In the genomic region with DNA sequence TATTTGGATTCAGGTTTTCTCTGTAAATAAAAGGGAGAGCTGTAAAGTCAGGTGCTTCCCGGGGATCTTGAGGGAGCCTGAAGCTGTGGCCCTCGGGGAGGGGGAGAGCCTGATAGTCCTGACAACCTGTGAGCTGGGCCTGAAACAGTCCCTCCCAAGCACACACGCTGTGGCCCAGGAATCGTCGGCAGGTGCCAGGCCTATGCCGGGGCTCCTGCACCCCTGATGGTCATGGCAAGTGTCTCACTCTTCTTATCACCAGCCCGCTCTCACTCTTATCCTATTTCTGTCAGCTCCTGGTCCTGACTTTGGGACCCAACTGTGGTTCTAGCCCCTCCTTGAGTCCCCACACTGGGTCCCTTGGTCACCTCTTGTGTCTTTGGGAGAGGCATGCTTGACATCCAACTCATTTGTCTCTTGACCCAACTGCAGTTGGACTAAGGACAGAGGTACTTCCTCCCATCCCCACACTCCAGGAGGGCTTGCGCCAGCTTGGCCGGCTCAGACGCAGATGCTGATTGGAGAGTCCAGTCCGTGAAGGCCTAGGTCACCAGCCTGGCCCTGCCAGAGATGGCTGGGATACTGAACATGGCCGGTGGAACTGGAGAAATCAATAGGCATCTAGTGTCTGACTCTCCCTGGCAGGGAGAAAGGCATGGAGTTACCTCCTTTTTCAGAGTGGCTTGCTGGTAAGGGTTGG, we compare ENCODE assay signal across 7 cellular contexts.
"Had no signal": no experiment of that assay in that cellular context is flagged by ENCODE, and none has a peak within 500 bp of the region (broad histone marks: within the 10 kb centered on the region; RNA-seq: fewer than 3 reads in every experiment).

No MANE protein-coding gene starts in this region.

- H3K4me3 ChIP-seq: GM23338 had no signal

- H3K4me3 Mint-ChIP-seq: GM23338, IgD-negative memory B cell had no signal

- H3K27ac Mint-ChIP-seq: GM23338, IgD-negative memory B cell had no signal

- ATAC-seq: GM23338, HepG2 had no signal

- H3K27ac ChIP-seq: HL-60, KMS-11 had no signal

- H3K9ac ChIP-seq: KMS-11 had no signal

- H3K36me3 Mint-ChIP-seq: IgD-negative memory B cell had no signal

- DNase-seq: HCEC 1CT, KBM-7 had no signal
